ENCODE assay signal across 8 cellular contexts in genomic region chr12:109477963-109478315, GRCh38. TPM values are rescaled to one million over a fixed set of nuclear protein-coding genes. Genes with fewer than 3 reads are reported as not detected.
DNase-seq lines count a peak whose midpoint lies in the region; ATAC-seq and TF ChIP-seq lines count a peak whose summit lies in the region.

No MANE protein-coding gene starts in this region.

- DNase-seq in BE2C (no peak), MG63 (no peak), NCI-H2227 treated with DMSO at 0.1 percent for 48 hours (lab: John Stamatoyannopoulos, UW) (no peak)
- DNase-seq in natural killer cell treated with Interleukin-12 subunit alpha and Interleukin-12 subunit beta and Interleukin-15 and Interleukin-18, amount 100 ng/mL, for 72 hours (ENCODE audit: low spot score), result no peak
- no peak for DNase-seq in stimulated activated CD4-positive, alpha-beta T cell treated with anti-CD3 and anti-CD28 coated beads, Interleukin-4, amount 100 ng/mL, for 4 hours
- DNase-seq in stimulated activated CD4-positive, alpha-beta T cell treated with anti-CD3 and anti-CD28 coated beads, Interleukin-12 subunit alpha, Interleukin-12 subunit beta, amount 100 ng/mL, for 4 hours, result no peak

- no peaks in the 10 kb centered on the region; the same call in 1 of the 2 replicates for H3K4me1 ChIP-seq in BE2C
- H3K4me1 ChIP-seq in duodenal mucosa (ENCODE audit: control insufficient read depth in 1 of 2, insufficient read depth in 2 of 2, low read length in 2 of 2), result peaks cover 17 to 22% of the 10 kb centered on the region in 2 donors

- peak overlapping the region; percentile 95 for H3K9ac ChIP-seq in duodenal mucosa (ENCODE audit: low read depth in 1 of 2, low read length in 2 of 2)

- H3K27ac Mint-ChIP-seq in natural killer cell treated with Interleukin-12 subunit alpha and Interleukin-12 subunit beta and Interleukin-15 and Interleukin-18, amount 100 ng/mL, for 72 hours, result peak overlapping the region; percentile 99

- H3K4me1 Mint-ChIP-seq in natural killer cell treated with Interleukin-12 subunit alpha and Interleukin-12 subunit beta and Interleukin-15 and Interleukin-18, amount 100 ng/mL, for 72 hours (ENCODE audit: low read depth in 2 of 2), result peaks cover 37 to 41% of the 10 kb centered on the region in 2 donors

- peak overlapping the region; percentile 84 for H3K4me3 ChIP-seq in BE2C (ENCODE audit: low read depth, low read length)
- H3K4me3 ChIP-seq in MG63, result peak overlapping the region; percentile 92
- peak overlapping the region; percentile 96 to 97 for H3K4me3 ChIP-seq in duodenal mucosa (ENCODE audit: low read depth in 1 of 2, low read length in 2 of 2)

- no peaks in the 10 kb centered on the region for H3K36me3 ChIP-seq in BE2C
- peaks cover 20% of the 10 kb centered on the region for H3K36me3 ChIP-seq in MG63
- H3K36me3 ChIP-seq in duodenal mucosa (ENCODE audit: control insufficient read depth in 1 of 2, insufficient read depth in 2 of 2, low read length in 2 of 2), result peaks cover 0 to 3% of the 10 kb centered on the region in 2 donors

- ATAC-seq in natural killer cell treated with Interleukin-12 subunit alpha and Interleukin-12 subunit beta and Interleukin-15 and Interleukin-18, amount 100 ng/mL, for 72 hours, result no peak
- no peak for ATAC-seq in GM21381 (IDR thresholded peaks at IDR 0.05; ENCODE audit: unreplicated experiment)

- H3K27me3 ChIP-seq in BE2C (no peaks in the 10 kb centered on the region), MG63 (no peaks in the 10 kb centered on the region), duodenal mucosa (ENCODE audit: control insufficient read depth in 1 of 2, insufficient read depth in 2 of 2, low read length in 2 of 2) (no peaks in the 10 kb centered on the region)

- no peaks in the 10 kb centered on the region for H3K9me3 ChIP-seq in BE2C
- H3K9me3 ChIP-seq in MG63, result no peaks in the 10 kb centered on the region
- no peaks in the 10 kb centered on the region for H3K9me3 ChIP-seq in duodenal mucosa (ENCODE audit: control insufficient read depth in 1 of 2, low read length in 2 of 2)

- no peaks in the 10 kb centered on the region for H3K36me3 Mint-ChIP-seq in natural killer cell treated with Interleukin-12 subunit alpha and Interleukin-12 subunit beta and Interleukin-15 and Interleukin-18, amount 100 ng/mL, for 72 hours

- H3K4me3 Mint-ChIP-seq in natural killer cell treated with Interleukin-12 subunit alpha and Interleukin-12 subunit beta and Interleukin-15 and Interleukin-18, amount 100 ng/mL, for 72 hours, result peak overlapping the region; percentile 98

- no peaks in the 10 kb centered on the region for H3K27me3 Mint-ChIP-seq in natural killer cell treated with Interleukin-12 subunit alpha and Interleukin-12 subunit beta and Interleukin-15 and Interleukin-18, amount 100 ng/mL, for 72 hours

- no peaks in the 10 kb centered on the region for H3K9me3 Mint-ChIP-seq in natural killer cell treated with Interleukin-12 subunit alpha and Interleukin-12 subunit beta and Interleukin-15 and Interleukin-18, amount 100 ng/mL, for 72 hours

- TF ChIP-seq CTCF in BE2C (IDR thresholded peaks at IDR 0.05; ENCODE audit: low read depth, low read length), result no peak

- no peak overlapping the region for H3K27ac ChIP-seq in duodenal mucosa (ENCODE audit: low read depth, low read length)

RNA-seq across cellular contexts. Expression of gene UBE3B, which starts 0.5 kb away (rescaled TPM):
- 31.0 TPM for polyA plus RNA-seq in BE2C (2012; ENCODE audit: insufficient read depth, insufficient read length, low read depth)
- 12.9 and 18.8 TPM in 2 replicates for total RNA-seq in MG63 (2014; rRNA removed; shearing (Covaris generic); ENCODE audit: low replicate concordance)
- total RNA-seq in natural killer cell treated with Interleukin-12 subunit alpha and Interleukin-12 subunit beta and Interleukin-15 and Interleukin-18, amount 100 ng/mL, for 72 hours, result 10 to 100 TPM; 38.9 to 39.2 TPM

RNA-seq across cellular contexts. Expression of gene KCTD10, which starts 0.8 kb away (rescaled TPM):
- polyA plus RNA-seq in BE2C (2012; ENCODE audit: insufficient read depth, insufficient read length, low read depth), result 69.5 TPM
- 92.0 and 101 TPM in 2 replicates for total RNA-seq in MG63 (2014; rRNA removed; shearing (Covaris generic); ENCODE audit: low replicate concordance)
- total RNA-seq in natural killer cell treated with Interleukin-12 subunit alpha and Interleukin-12 subunit beta and Interleukin-15 and Interleukin-18, amount 100 ng/mL, for 72 hours, result 10 to 100 TPM; 49.9 to 92.0 TPM
